ENCODE assay signal across 15 cellular contexts in genomic region chr11:48012051-48012391, GRCh38. TPM values are rescaled to one million over a fixed set of nuclear protein-coding genes. Genes with fewer than 3 reads are reported as not detected.
DNase-seq lines count a peak whose midpoint lies in the region; ATAC-seq and TF ChIP-seq lines count a peak whose summit lies in the region.
"Had no signal": no experiment of that assay in that cellular context is flagged by ENCODE, and none has a peak within 500 bp of the region (broad histone marks: within the 10 kb centered on the region; RNA-seq: fewer than 3 reads in every experiment).

No MANE protein-coding gene starts in this region.

- H3K9me3 ChIP-seq in Caco-2 = no peaks in the 10 kb centered on the region
- H3K9me3 ChIP-seq: esophagus squamous epithelium, thoracic aorta had no signal

- TF ChIP-seq CTCF in Caco-2 (IDR thresholded peaks at IDR 0.05; ENCODE audit: insufficient read depth in 1 of 2, low read depth in 1 of 2, low read length in 1 of 2, severe bottlenecking in 1 of 2, unreplicated experiment in 1 of 2) = no peak

- peak overlapping the region; percentile 94 for H3K27ac Mint-ChIP-seq in activated CD8-positive, alpha-beta T cell treated with anti-CD3 and anti-CD28 coated beads, Interleukin-2, amount 10 ng/mL, durations not matched to agents 7 days and 5 days
- peak overlapping the region; percentile 96 for H3K27ac Mint-ChIP-seq in effector memory CD8-positive, alpha-beta T cell
- H3K27ac Mint-ChIP-seq in stimulated activated naive B cell treated with anti-CD40 and anti-IgM and Interleukin-4, amounts not matched to agents 10 μg/mL and 1 μg/mL and 100 μg/mL, for 72 hours = peak overlapping the region; percentile 91
- no peak overlapping the region for H3K27ac Mint-ChIP-seq in Caco-2 (ENCODE audit: unreplicated experiment)

- no TSS peak for BruUV-seq in Caco-2 (replicated peaks; lab: Mats Ljungman, UMichigan)

- peaks cover 35% of the 10 kb centered on the region for H3K36me3 Mint-ChIP-seq in activated CD8-positive, alpha-beta T cell treated with anti-CD3 and anti-CD28 coated beads, Interleukin-2, amount 10 ng/mL, durations not matched to agents 7 days and 5 days (ENCODE audit: low read depth)
- peaks cover 19% of the 10 kb centered on the region for H3K36me3 Mint-ChIP-seq in effector memory CD8-positive, alpha-beta T cell (ENCODE audit: insufficient read depth)
- peaks cover 4 to 5% of the 10 kb centered on the region in 2 donors for H3K36me3 Mint-ChIP-seq in stimulated activated naive B cell treated with anti-CD40 and anti-IgM and Interleukin-4, amounts not matched to agents 10 μg/mL and 1 μg/mL and 100 μg/mL, for 72 hours
- no peaks in the 10 kb centered on the region for H3K36me3 Mint-ChIP-seq in Caco-2 (ENCODE audit: insufficient read depth, unreplicated experiment)

- no peak overlapping the region for H3K4me3 ChIP-seq in Caco-2 (ENCODE audit: low read depth, low read length)
- H3K4me3 ChIP-seq: esophagus squamous epithelium, smooth muscle cell, thoracic aorta had no signal

- no peaks in the 10 kb centered on the region for H3K27me3 ChIP-seq in Caco-2 (replicated peaks; ENCODE audit: control insufficient read depth, insufficient read depth, low read length)
- H3K27me3 ChIP-seq: esophagus squamous epithelium had no signal

- CTCF ChIA-PET in activated CD8-positive, alpha-beta T cell treated with anti-CD3 and anti-CD28 coated beads, Interleukin-2, amount 10 ng/mL, durations not matched to agents 7 days and 5 days (lab: Charles Lee) = interaction anchor here (1.1 to 2.6 kb wide), 7 partner anchors 9 to 78 kb away, joined by 3 to 27 read pairs (median 5); no protein-coding TSS in a partner anchor
- CTCF ChIA-PET in Caco-2 (lab: Charles Lee) = no interaction called here

- peaks cover 5% of the 10 kb centered on the region; the same call in 1 of the 2 replicates for H3K4me1 ChIP-seq in Caco-2

- DNase-seq in NK-92 treated with Interleukin-12 subunit alpha and Interleukin-12 subunit beta, amount 100 ng/mL, for 24 hours (lab: John Stamatoyannopoulos, UW) = peak; percentile 73
- no peak for DNase-seq in NK-92 (lab: John Stamatoyannopoulos, UW; ENCODE audit: unreplicated experiment)
- DNase-seq in activated CD8-positive, alpha-beta T cell treated with anti-CD3 and anti-CD28 coated beads, Interleukin-2, amount 10 ng/mL, durations not matched to agents 7 days and 5 days = peak; percentile 75
- DNase-seq in effector memory CD8-positive, alpha-beta T cell = peak; percentile 73 to 78 (median 76)
- no peak for DNase-seq in stimulated activated naive B cell treated with anti-CD40 and anti-IgM and Interleukin-4, amounts not matched to agents 10 μg/mL and 1 μg/mL and 100 μg/mL, for 72 hours
- DNase-seq in HCEC 1CT = no peak
- DNase-seq in Caco-2 = no peak
- no peak for DNase-seq in NCI-H345 treated with DMSO at 0.1 percent for 48 hours (lab: John Stamatoyannopoulos, UW; ENCODE audit: unreplicated experiment)
- DNase-seq: EL, esophagus squamous epithelium, KG1, NCI-H2081 had no signal

- ATAC-seq in activated CD8-positive, alpha-beta T cell treated with anti-CD3 and anti-CD28 coated beads, Interleukin-2, amount 10 ng/mL, durations not matched to agents 7 days and 5 days = peak; percentile 68
- peak; percentile 80 for ATAC-seq in effector memory CD8-positive, alpha-beta T cell (replicated peaks)
- no peak for ATAC-seq in stimulated activated naive B cell treated with anti-CD40 and anti-IgM and Interleukin-4, amounts not matched to agents 10 μg/mL and 1 μg/mL and 100 μg/mL, for 72 hours (replicated peaks)
- ATAC-seq: Panc1 had no signal

- peak overlapping the region; percentile 36 for H3K4me3 Mint-ChIP-seq in activated CD8-positive, alpha-beta T cell treated with anti-CD3 and anti-CD28 coated beads, Interleukin-2, amount 10 ng/mL, durations not matched to agents 7 days and 5 days
- H3K4me3 Mint-ChIP-seq in effector memory CD8-positive, alpha-beta T cell = peak overlapping the region; percentile 66 to 71
- H3K4me3 Mint-ChIP-seq in stimulated activated naive B cell treated with anti-CD40 and anti-IgM and Interleukin-4, amounts not matched to agents 10 μg/mL and 1 μg/mL and 100 μg/mL, for 72 hours = no peak overlapping the region
- H3K4me3 Mint-ChIP-seq in Caco-2 (ENCODE audit: unreplicated experiment) = no peak overlapping the region

- H3K36me3 ChIP-seq in Caco-2 (ENCODE audit: control insufficient read depth, insufficient read depth, low read length) = no peaks in the 10 kb centered on the region
- H3K36me3 ChIP-seq: esophagus squamous epithelium, thoracic aorta had no signal

- H3K9me3 Mint-ChIP-seq in activated CD8-positive, alpha-beta T cell treated with anti-CD3 and anti-CD28 coated beads, Interleukin-2, amount 10 ng/mL, durations not matched to agents 7 days and 5 days (ENCODE audit: insufficient read depth) = no peaks in the 10 kb centered on the region
- no peaks in the 10 kb centered on the region for H3K9me3 Mint-ChIP-seq in effector memory CD8-positive, alpha-beta T cell
- no peaks in the 10 kb centered on the region for H3K9me3 Mint-ChIP-seq in stimulated activated naive B cell treated with anti-CD40 and anti-IgM and Interleukin-4, amounts not matched to agents 10 μg/mL and 1 μg/mL and 100 μg/mL, for 72 hours
- H3K9me3 Mint-ChIP-seq in Caco-2 (ENCODE audit: unreplicated experiment) = no peaks in the 10 kb centered on the region

- intact Hi-C loops in Caco-2 (cut with micrococcal nuclease; ENCODE audit: unreplicated experiment) = no loop called here

- H3K27me3 Mint-ChIP-seq in activated CD8-positive, alpha-beta T cell treated with anti-CD3 and anti-CD28 coated beads, Interleukin-2, amount 10 ng/mL, durations not matched to agents 7 days and 5 days (ENCODE audit: low read depth) = no peaks in the 10 kb centered on the region
- H3K27me3 Mint-ChIP-seq in effector memory CD8-positive, alpha-beta T cell = no peaks in the 10 kb centered on the region
- no peaks in the 10 kb centered on the region for H3K27me3 Mint-ChIP-seq in stimulated activated naive B cell treated with anti-CD40 and anti-IgM and Interleukin-4, amounts not matched to agents 10 μg/mL and 1 μg/mL and 100 μg/mL, for 72 hours
- no peaks in the 10 kb centered on the region for H3K27me3 Mint-ChIP-seq in Caco-2 (ENCODE audit: insufficient read depth, unreplicated experiment)

- H3K4me1 Mint-ChIP-seq in activated CD8-positive, alpha-beta T cell treated with anti-CD3 and anti-CD28 coated beads, Interleukin-2, amount 10 ng/mL, durations not matched to agents 7 days and 5 days (ENCODE audit: low read depth) = peaks cover 82% of the 10 kb centered on the region
- H3K4me1 Mint-ChIP-seq in effector memory CD8-positive, alpha-beta T cell (ENCODE audit: low read depth in 2 of 2) = peaks cover 57 to 70% of the 10 kb centered on the region in 2 donors
- H3K4me1 Mint-ChIP-seq in stimulated activated naive B cell treated with anti-CD40 and anti-IgM and Interleukin-4, amounts not matched to agents 10 μg/mL and 1 μg/mL and 100 μg/mL, for 72 hours = peaks cover 46 to 73% of the 10 kb centered on the region in 2 donors
- H3K4me1 Mint-ChIP-seq in Caco-2 (ENCODE audit: low read depth, unreplicated experiment) = peaks cover 7% of the 10 kb centered on the region

- POLR2A ChIA-PET in activated CD8-positive, alpha-beta T cell treated with anti-CD3 and anti-CD28 coated beads, Interleukin-2, amount 10 ng/mL, durations not matched to agents 7 days and 5 days (lab: Charles Lee) = interaction anchor here (1.1 to 4.7 kb wide), 4 partner anchors 9 to 78 kb away, joined by 4 to 35 read pairs (median 18); no protein-coding TSS in a partner anchor
- POLR2A ChIA-PET in Caco-2 (lab: Charles Lee) = no interaction called here

RNA-seq across cellular contexts. Expression of gene PTPRJ, which starts 31.7 kb away (rescaled TPM):
- total RNA-seq in activated CD8-positive, alpha-beta T cell treated with anti-CD3 and anti-CD28 coated beads, Interleukin-2, amount 10 ng/mL, durations not matched to agents 7 days and 5 days = 10 to 100 TPM; 56.5 to 62.9 TPM
- 9.7 and 11.0 TPM in 2 replicates for total RNA-seq in Caco-2 (2022)

Comparison
In these comparisons a context has a peak if more than half of its experiments do, and no peak if none do; other contexts are left out.
1. DNase-seq: peak in NK-92 treated with Interleukin-12 subunit alpha and Interleukin-12 subunit beta, amount 100 ng/mL, for 24 hours (single experiment), activated CD8-positive, alpha-beta T cell treated with anti-CD3 and anti-CD28 coated beads, Interleukin-2, amount 10 ng/mL, durations not matched to agents 7 days and 5 days (single experiment) and effector memory CD8-positive, alpha-beta T cell (3 of 3); none in NK-92 (single experiment), stimulated activated naive B cell treated with anti-CD40 and anti-IgM and Interleukin-4, amounts not matched to agents 10 μg/mL and 1 μg/mL and 100 μg/mL, for 72 hours (single experiment), HCEC 1CT (single experiment), Caco-2 (0 of 2) and NCI-H345 treated with DMSO at 0.1 percent for 48 hours (single experiment).
2. ATAC-seq: peak in activated CD8-positive, alpha-beta T cell treated with anti-CD3 and anti-CD28 coated beads, Interleukin-2, amount 10 ng/mL, durations not matched to agents 7 days and 5 days (single experiment) and effector memory CD8-positive, alpha-beta T cell (single experiment); none in stimulated activated naive B cell treated with anti-CD40 and anti-IgM and Interleukin-4, amounts not matched to agents 10 μg/mL and 1 μg/mL and 100 μg/mL, for 72 hours (0 of 2).
3. H3K4me3 Mint-ChIP-seq: peak in activated CD8-positive, alpha-beta T cell treated with anti-CD3 and anti-CD28 coated beads, Interleukin-2, amount 10 ng/mL, durations not matched to agents 7 days and 5 days (single experiment) and effector memory CD8-positive, alpha-beta T cell (2 of 2); none in stimulated activated naive B cell treated with anti-CD40 and anti-IgM and Interleukin-4, amounts not matched to agents 10 μg/mL and 1 μg/mL and 100 μg/mL, for 72 hours (0 of 2) and Caco-2 (single experiment).